Comparison of ENCODE assay signal across 8 cellular contexts in the genomic region with DNA sequence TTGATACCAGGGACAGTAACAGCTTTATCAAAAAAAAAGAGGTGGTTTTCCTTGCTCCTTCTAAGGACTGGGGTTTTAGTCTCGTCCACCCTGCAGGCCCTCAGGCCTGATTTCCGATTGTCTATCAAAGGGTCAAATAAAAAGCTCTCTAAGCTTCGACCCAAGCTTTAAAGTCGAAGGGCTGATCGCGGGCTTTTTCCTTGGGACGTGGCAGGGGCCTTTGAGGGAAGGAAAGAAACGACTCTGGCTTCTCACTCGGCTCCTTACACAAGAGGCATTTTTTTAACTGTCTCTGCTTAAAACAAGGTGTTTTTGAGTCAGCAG. TPM values are rescaled to one million over a fixed set of nuclear protein-coding genes. Genes with fewer than 3 reads are reported as not detected.
DNase-seq lines count a peak whose midpoint lies in the region; ATAC-seq and TF ChIP-seq lines count a peak whose summit lies in the region.

No MANE protein-coding gene starts in this region.

- H3K36me3 Mint-ChIP-seq in chondrocyte (ENCODE audit: low read depth) (no peaks in the 10 kb centered on the region), natural killer cell (no peaks in the 10 kb centered on the region)

- ATAC-seq in natural killer cell = no peak
- no peak for ATAC-seq in HG02571 (IDR thresholded peaks at IDR 0.05; ENCODE audit: unreplicated experiment)

- H3K9me3 Mint-ChIP-seq in chondrocyte (ENCODE audit: low read depth) (no peaks in the 10 kb centered on the region), natural killer cell (no peaks in the 10 kb centered on the region)

- 0 out of 2 replicates have a peak, but pooled peaks cover 5% of the 10 kb centered on the region for H3K4me1 ChIP-seq in HUES64 (ENCODE audit: insufficient read depth, low read length)

- no peaks in the 10 kb centered on the region for H3K27me3 ChIP-seq in BJ (ENCODE audit: control insufficient read depth, insufficient read depth, low read length)
- H3K27me3 ChIP-seq in HUES64 (ENCODE audit: insufficient read depth, low read length) = no peaks in the 10 kb centered on the region

- peak overlapping the region; percentile 66 for H3K9ac ChIP-seq in HUES64 (ENCODE audit: low read depth, low read length)

- no peaks in the 10 kb centered on the region for H3K27me3 Mint-ChIP-seq in chondrocyte (ENCODE audit: low read depth)
- H3K27me3 Mint-ChIP-seq in natural killer cell (ENCODE audit: low read depth in 2 of 2) = no peaks in the 10 kb centered on the region

- peak overlapping the region; percentile 88 for H3K4me3 Mint-ChIP-seq in chondrocyte (ENCODE audit: unreplicated experiment)
- H3K4me3 Mint-ChIP-seq in natural killer cell = peak overlapping the region; percentile 96

- H3K9me3 ChIP-seq in HUES64 (ENCODE audit: insufficient read depth, low read depth, low read length) = no peaks in the 10 kb centered on the region

- TF ChIP-seq CTCF in BJ (IDR thresholded peaks at IDR 0.05; ENCODE audit: insufficient read depth, low read depth, low read length) (no peak), chondrocyte (IDR thresholded peaks at IDR 0.05) (no peak), natural killer cell (IDR thresholded peaks at IDR 0.05) (no peak)

- H3K36me3 ChIP-seq in BJ (ENCODE audit: control insufficient read depth, insufficient read depth, low read length) (no peaks in the 10 kb centered on the region), HUES64 (ENCODE audit: insufficient read depth, low read length) (no peaks in the 10 kb centered on the region)

- intact Hi-C loops in natural killer cell (cut with micrococcal nuclease) = loop anchor here (5.0 to 10.0 kb wide), 2 partner anchors 37 to 1950 kb away; partner anchors contain the start of gene SENP2

- no peak overlapping the region for H3K27ac ChIP-seq in HUES64 (ENCODE audit: low read depth, low read length)

- H3K27ac Mint-ChIP-seq in chondrocyte (ENCODE audit: unreplicated experiment) (peak overlapping the region; percentile 95), natural killer cell (peak overlapping the region; percentile 92 to 98)

- H3K4me3 ChIP-seq in BJ (ENCODE audit: low read depth, low read length) = peak overlapping the region; percentile 71
- peak overlapping the region; percentile 97 for H3K4me3 ChIP-seq in HUES64 (ENCODE audit: low read length)

- no peak for DNase-seq in BJ (ENCODE audit: low read depth)
- no peak for DNase-seq in chondrocyte (ENCODE audit: low spot score)
- no peak for DNase-seq in natural killer cell
- DNase-seq in NK-92 treated with Interleukin-12 subunit alpha and Interleukin-12 subunit beta, amount 100 ng/mL, for 24 hours (lab: John Stamatoyannopoulos, UW) = no peak
- no peak for DNase-seq in ureter (ENCODE audit: low spot score)
- DNase-seq in ecto neural progenitor cell (ENCODE audit: low spot score) = no peak

- WGBS in HUES64 = 5% methylated on average over 9 of the region's 9 CpGs

- POLR2A ChIA-PET in BJ (lab: Charles Lee) = interaction anchor here (0.6 kb wide), 2 partner anchors 27 to 149 kb away, joined by 3 read pairs; no protein-coding TSS in a partner anchor

- peaks cover 25% of the 10 kb centered on the region for H3K4me1 Mint-ChIP-seq in chondrocyte (ENCODE audit: low read depth)
- H3K4me1 Mint-ChIP-seq in natural killer cell = peaks cover 23 to 32% of the 10 kb centered on the region in 2 donors

- CTCF ChIA-PET in BJ (lab: Yijun Ruan, JAX) = interaction anchor here (1.4 to 2.7 kb wide), 2 partner anchors 131 to 152 kb away, joined by 3 to 9 read pairs; no protein-coding TSS in a partner anchor

RNA-seq across cellular contexts. Expression of gene KLHL24, which starts 0.4 kb away (rescaled TPM):
- 11.0 and 22.3 TPM in 2 replicates for polyA plus RNA-seq in BJ (2011; rRNA removed)
- polyA minus RNA-seq in BJ (2011; rRNA and poly(A)+ RNA removed) = 27.1 and 27.6 TPM in 2 replicates
- polyA plus RNA-seq in HUES64 (2013, experiment 1 of 2) = 8.7 TPM
- 13.8 TPM for polyA plus RNA-seq in HUES64 (2013, experiment 2 of 2)
- 44.9 to 55.7 TPM (median 54.8 TPM) in 3 replicates for total RNA-seq in chondrocyte
- total RNA-seq in natural killer cell = 100 to 1,000 TPM; 140 to 189 (median 177) TPM
- 69.2 TPM for total RNA-seq in ureter
